In genomic region chr3:61868499-61868898, GRCh38 we compare ENCODE assay signal across 23 cellular contexts.
"Had no signal": no experiment of that assay in that cellular context is flagged by ENCODE, and none has a peak within 500 bp of the region (broad histone marks: within the 10 kb centered on the region; RNA-seq: fewer than 3 reads in every experiment).

No MANE protein-coding gene starts in this region.

- H3K27me3 Mint-ChIP-seq: memory B cell; natural killer cell treated with Interleukin-12 subunit alpha and Interleukin-12 subunit beta and Interleukin-15 and Interleukin-18, amount 100 ng/mL, for 72 hours had no signal

- H3K4me3 ChIP-seq: esophagus muscularis mucosa, gastroesophageal sphincter, left ventricle myocardium inferior, lower lobe of right lung, ovary, smooth muscle cell, tibial artery, upper lobe of right lung, vagina had no signal

- H3K27me3 ChIP-seq: esophagus muscularis mucosa, gastroesophageal sphincter, ovary, tibial artery, upper lobe of right lung, vagina had no signal

- H3K27ac Mint-ChIP-seq: immature natural killer cell; memory B cell; natural killer cell treated with Interleukin-12 subunit alpha and Interleukin-12 subunit beta and Interleukin-15 and Interleukin-18, amount 100 ng/mL, for 72 hours; stimulated activated effector memory CD8-positive, alpha-beta T cell treated with anti-CD3 and anti-CD28 coated beads, Interleukin-12 subunit alpha, Interleukin-12 subunit beta, amount 100 ng/mL, for 72 hours had no signal

- DNase-seq: effector memory CD4-positive, alpha-beta T cell; foreskin fibroblast; immature natural killer cell; kidney; left cardiac atrium; left ventricle myocardium inferior; lower lobe of right lung; midbrain; ovary; right cardiac atrium; stimulated activated CD4-positive, alpha-beta T cell treated with anti-CD3 and anti-CD28 coated beads, Interleukin-4, amount 100 ng/mL, for 1 hour; stimulated activated CD8-positive, alpha-beta memory T cell treated with anti-CD3 and anti-CD28 coated beads, Interleukin-4, amount 100 ng/mL, for 48 hours; stimulated activated naive CD8-positive, alpha-beta T cell treated with anti-CD3 and anti-CD28 coated beads, Interleukin-15, Interleukin-2, amounts not matched to agents 100 U/mL and 50 U/mL, for 24 hours; tibial artery; upper lobe of right lung had no signal

- H3K4me3 Mint-ChIP-seq: immature natural killer cell; memory B cell; natural killer cell treated with Interleukin-12 subunit alpha and Interleukin-12 subunit beta and Interleukin-15 and Interleukin-18, amount 100 ng/mL, for 72 hours; stimulated activated effector memory CD8-positive, alpha-beta T cell treated with anti-CD3 and anti-CD28 coated beads, Interleukin-12 subunit alpha, Interleukin-12 subunit beta, amount 100 ng/mL, for 72 hours had no signal

- H3K4me1 Mint-ChIP-seq: immature natural killer cell; stimulated activated effector memory CD8-positive, alpha-beta T cell treated with anti-CD3 and anti-CD28 coated beads, Interleukin-12 subunit alpha, Interleukin-12 subunit beta, amount 100 ng/mL, for 72 hours had no signal

- H3K36me3 Mint-ChIP-seq: immature natural killer cell; natural killer cell treated with Interleukin-12 subunit alpha and Interleukin-12 subunit beta and Interleukin-15 and Interleukin-18, amount 100 ng/mL, for 72 hours; stimulated activated effector memory CD8-positive, alpha-beta T cell treated with anti-CD3 and anti-CD28 coated beads, Interleukin-12 subunit alpha, Interleukin-12 subunit beta, amount 100 ng/mL, for 72 hours had no signal

- H3K27ac ChIP-seq: epithelial cell of prostate, esophagus muscularis mucosa, gastroesophageal sphincter, left ventricle myocardium inferior, lower lobe of right lung, ovary, tibial artery, upper lobe of right lung, vagina had no signal

- H3K36me3 ChIP-seq: esophagus muscularis mucosa, gastroesophageal sphincter, left ventricle myocardium inferior, lower lobe of right lung, ovary, tibial artery, upper lobe of right lung, vagina had no signal

- ATAC-seq: gastroesophageal sphincter; left cardiac atrium; lower lobe of right lung; natural killer cell treated with Interleukin-12 subunit alpha and Interleukin-12 subunit beta and Interleukin-15 and Interleukin-18, amount 100 ng/mL, for 72 hours; right cardiac atrium; stimulated activated effector memory CD8-positive, alpha-beta T cell treated with anti-CD3 and anti-CD28 coated beads, Interleukin-12 subunit alpha, Interleukin-12 subunit beta, amount 100 ng/mL, for 72 hours; stimulated activated naive CD8-positive, alpha-beta T cell treated with anti-CD3 and anti-CD28 coated beads, Interleukin-15, Interleukin-2, amounts not matched to agents 100 U/mL and 50 U/mL, for 24 hours; upper lobe of right lung had no signal

- H3K4me2 ChIP-seq: smooth muscle cell had no signal

- H3K4me1 ChIP-seq: lower lobe of right lung had no signal

- FAIRE-seq: kidney had no signal

- H3K9me3 ChIP-seq: esophagus muscularis mucosa, gastroesophageal sphincter, left ventricle myocardium inferior, lower lobe of right lung, ovary, tibial artery, upper lobe of right lung, vagina had no signal
